11 cellular contexts compared by ENCODE assay signal in genomic region chr3:50388021-50388719, GRCh38. TPM values are rescaled to one million over a fixed set of nuclear protein-coding genes. Genes with fewer than 3 reads are reported as not detected.
DNase-seq lines count a peak whose midpoint lies in the region; ATAC-seq and TF ChIP-seq lines count a peak whose summit lies in the region.
"Had no signal": no experiment of that assay in that cellular context is flagged by ENCODE, and none has a peak within 500 bp of the region (broad histone marks: within the 10 kb centered on the region; RNA-seq: fewer than 3 reads in every experiment).

No MANE protein-coding gene starts in this region.

- H3K27me3 Mint-ChIP-seq in neural progenitor cell (ENCODE audit: insufficient read depth, low read depth), result peaks cover 2% of the 10 kb centered on the region
- H3K27me3 Mint-ChIP-seq: activated naive CD8-positive, alpha-beta T cell had no signal

- H2AFZ ChIP-seq in KMS-11 (ENCODE audit: low read depth) (no peak overlapping the region), neural progenitor cell (replicated peaks) (no peak overlapping the region)

- no peaks in the 10 kb centered on the region for H3K36me3 Mint-ChIP-seq in neural progenitor cell
- H3K36me3 Mint-ChIP-seq: activated naive CD8-positive, alpha-beta T cell had no signal

- H3K4me1 ChIP-seq in KMS-11 (ENCODE audit: low read depth, poor library complexity, severe bottlenecking) (peaks cover 8% of the 10 kb centered on the region), neural progenitor cell (peaks cover 3% of the 10 kb centered on the region)

- H4K20me1 ChIP-seq in KMS-11 (ENCODE audit: insufficient read depth) (no peaks in the 10 kb centered on the region), neural progenitor cell (ENCODE audit: low read depth) (no peaks in the 10 kb centered on the region)

- H3K27ac Mint-ChIP-seq in neural progenitor cell, result no peak overlapping the region
- H3K27ac Mint-ChIP-seq: activated naive CD8-positive, alpha-beta T cell had no signal

- no peaks in the 10 kb centered on the region for H3K9me3 Mint-ChIP-seq in neural progenitor cell

- H3K4me3 ChIP-seq in KMS-11 (IDR thresholded peaks at IDR 0.05; ENCODE audit: insufficient read depth, low read depth, low read length) (no peak overlapping the region), cardiac fibroblast (replicated peaks in 1 of 2; ENCODE audit: low read depth in 2 of 2, low read length in 2 of 2) (no peak overlapping the region), neural progenitor cell (no peak overlapping the region)
- H3K4me3 ChIP-seq: skin epidermis had no signal

- H3K36me3 ChIP-seq in KMS-11 (ENCODE audit: insufficient read depth), result no peaks in the 10 kb centered on the region
- no peaks in the 10 kb centered on the region for H3K36me3 ChIP-seq in neural progenitor cell

- DNase-seq in NCI-H1092 treated with DMSO at 0.1 percent for 48 hours (lab: John Stamatoyannopoulos, UW) (peak; percentile 23), NCI-H1092 (lab: John Stamatoyannopoulos, UW) (no peak), cardiac fibroblast (ENCODE audit: low read depth in 2 of 2) (no peak), neural progenitor cell (ENCODE audit: low spot score) (peak; percentile 75), NCI-H2196 (lab: John Stamatoyannopoulos, UW; ENCODE audit: unreplicated experiment) (no peak)
- DNase-seq: AML-193 had no signal

- ATAC-seq in HG03460 (IDR thresholded peaks at IDR 0.05; ENCODE audit: unreplicated experiment) (no peak), HG02973 (IDR thresholded peaks at IDR 0.05; ENCODE audit: unreplicated experiment) (no peak)

- peaks cover 3% of the 10 kb centered on the region for H3K4me1 Mint-ChIP-seq in neural progenitor cell

- H3K9me3 ChIP-seq in neural progenitor cell (ENCODE audit: low read depth), result no peaks in the 10 kb centered on the region

- H3K79me2 ChIP-seq in KMS-11 (ENCODE audit: insufficient read depth, low read depth), result no peaks in the 10 kb centered on the region
- H3K79me2 ChIP-seq in neural progenitor cell (ENCODE audit: low read depth), result no peaks in the 10 kb centered on the region

- H3F3A ChIP-seq in neural progenitor cell (ENCODE audit: low read depth), result no peaks in the 10 kb centered on the region

- H3K27ac ChIP-seq in KMS-11, result no peak overlapping the region
- H3K27ac ChIP-seq in neural progenitor cell, result no peak overlapping the region

- no peak overlapping the region for H3K4me2 ChIP-seq in KMS-11
- no peak overlapping the region for H3K4me2 ChIP-seq in neural progenitor cell

- H3K27me3 ChIP-seq in KMS-11 (ENCODE audit: insufficient read depth, low read depth) (no peaks in the 10 kb centered on the region), neural progenitor cell (no peaks in the 10 kb centered on the region)

- TF ChIP-seq CTCF in KMS-11 (conservative IDR thresholded peaks at IDR 0.05; ENCODE audit: low read depth, low read length) (0 out of 2 replicates have a peak, but pooled peaks have one; percentile 13), cardiac fibroblast (IDR thresholded peaks at IDR 0.05; ENCODE audit: low read depth, low read length) (peak; percentile 13), neural progenitor cell (IDR thresholded peaks at IDR 0.05) (peak; percentile 62)

- H3K4me3 Mint-ChIP-seq in neural progenitor cell, result no peak overlapping the region
- H3K4me3 Mint-ChIP-seq: activated naive CD8-positive, alpha-beta T cell had no signal

- H3K9ac ChIP-seq in KMS-11 (no peak overlapping the region), neural progenitor cell (no peak overlapping the region)

RNA-seq across cellular contexts. Expression of gene TMEM115, which starts 28.8 kb away (rescaled TPM):
- total RNA-seq in neural progenitor cell (ENCODE audit: low replicate concordance), result 6.3 and 28.0 TPM in 2 replicates

RNA-seq across cellular contexts. Expression of gene CYB561D2, which starts 37.5 kb away (rescaled TPM):
- total RNA-seq in neural progenitor cell (ENCODE audit: low replicate concordance), result 2.2 and 13.8 TPM in 2 replicates

RNA-seq across cellular contexts. Expression of gene NPRL2, which starts 37.6 kb away (rescaled TPM):
- 15.5 and 35.7 TPM in 2 replicates for total RNA-seq in neural progenitor cell (ENCODE audit: low replicate concordance)

RNA-seq across cellular contexts. Expression of gene ZMYND10, which starts 42.6 kb away (rescaled TPM):
- total RNA-seq in neural progenitor cell (ENCODE audit: low replicate concordance), result 0.37 and 1.7 TPM in 2 replicates

RNA-seq across cellular contexts. Expression of gene RASSF1, which starts 47.5 kb away (rescaled TPM):
- total RNA-seq in neural progenitor cell (ENCODE audit: low replicate concordance), result 13.7 and 19.5 TPM in 2 replicates

Comparison
In these comparisons a context has a peak if more than half of its experiments do, and no peak if none do; other contexts are left out.
1. DNase-seq: peak in NCI-H1092 treated with DMSO at 0.1 percent for 48 hours (single experiment) and neural progenitor cell (single experiment); none in NCI-H1092 (single experiment), cardiac fibroblast (0 of 2) and NCI-H2196 (single experiment).
2. Peak in every context shown above with its lines, with median percentiles within 50 percentile points of each other: CTCF ChIP-seq.